ENCODE assay signal across 9 cellular contexts in the genomic region with DNA sequence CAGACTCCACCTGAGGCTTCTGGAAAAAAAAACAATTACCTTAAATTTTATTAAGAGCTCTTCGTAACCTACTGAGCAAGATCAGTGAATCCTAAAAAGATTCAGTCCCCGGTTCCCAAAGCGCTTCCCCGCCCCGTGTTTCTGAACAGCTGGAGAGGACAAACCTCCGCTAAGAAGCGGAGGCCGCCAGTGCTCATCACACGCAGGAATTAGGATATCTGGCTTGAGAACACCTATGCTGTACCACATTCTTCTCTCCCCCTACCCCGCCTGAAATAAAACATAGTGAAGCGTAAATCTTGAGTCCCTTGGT. TPM values are rescaled to one million over a fixed set of nuclear protein-coding genes. Genes with fewer than 3 reads are reported as not detected.
DNase-seq lines count a peak whose midpoint lies in the region; ATAC-seq, FAIRE-seq and TF ChIP-seq lines count a peak whose summit lies in the region.
"Had no signal": no experiment of that assay in that cellular context is flagged by ENCODE, and none has a peak within 500 bp of the region (broad histone marks: within the 10 kb centered on the region; RNA-seq: fewer than 3 reads in every experiment).

No MANE protein-coding gene starts in this region.

- TF ChIP-seq CTCF in A549 (IDR thresholded peaks at IDR 0.05) (no peak), GM23338 (conservative IDR thresholded peaks at IDR 0.05; ENCODE audit: low read depth in 2 of 2) (no peak)

- H3K4me1 Mint-ChIP-seq in GM23338: peaks cover 26% of the 10 kb centered on the region
- peaks cover 19% of the 10 kb centered on the region for H3K4me1 Mint-ChIP-seq in activated T-helper 1 cell treated with anti-CD3 and anti-CD28 coated beads, Interleukin-12 subunit alpha, Interleukin-12 subunit beta, Interleukin-2, Interleukin-4 antibody, amounts not matched to agents 30 ng/mL and 10 ng/mL and 1 ng/mL, durations not matched to agents 14 hours and 24 hours and 36 hours (ENCODE audit: low read depth)
- H3K4me1 Mint-ChIP-seq in stimulated activated effector memory CD8-positive, alpha-beta T cell treated with anti-CD3 and anti-CD28 coated beads, Interleukin-12 subunit alpha, Interleukin-12 subunit beta, amount 100 ng/mL, for 72 hours: peaks cover 17% of the 10 kb centered on the region

- POLR2A ChIA-PET in A549 (lab: Yijun Ruan, JAX): interaction anchor here (1.0 kb wide), 1 partner anchor 82 kb away, joined by 3 read pairs; no protein-coding TSS in a partner anchor

- CTCF ChIA-PET in A549 (lab: Yijun Ruan, JAX): interaction anchor here (0.8 to 1.0 kb wide), 2 partner anchors 31 to 42 kb away, joined by 5 to 6 read pairs; no protein-coding TSS in a partner anchor

- no peak for TF ChIP-seq POLR2A in A549 (IDR thresholded peaks at IDR 0.05; ENCODE audit: low read length)

- no peaks in the 10 kb centered on the region for H3K9me2 ChIP-seq in GM23338 (ENCODE audit: insufficient read depth)

- FAIRE-seq in A549 (lab: Jason Lieb, UNC): no peak
- FAIRE-seq: islet of Langerhans had no signal

- peaks cover 17% of the 10 kb centered on the region for H4K20me1 ChIP-seq in GM23338 (replicated peaks; ENCODE audit: insufficient read depth)

- DNase-seq in A549 (ENCODE audit: low read depth in 1 of 2, low spot score in 1 of 2): peak in 1 of 2 experiments; percentile 56
- no peak for DNase-seq in GM23338 (ENCODE audit: low spot score)
- DNase-seq in activated T-helper 1 cell treated with anti-CD3 and anti-CD28 coated beads, Interleukin-12 subunit alpha, Interleukin-12 subunit beta, Interleukin-2, Interleukin-4 antibody, amounts not matched to agents 30 ng/mL and 10 ng/mL and 1 ng/mL, durations not matched to agents 14 hours and 24 hours and 36 hours (ENCODE audit: low spot score): no peak
- DNase-seq in iPS DF 6.9 (ENCODE audit: low read depth, low spot score): no peak
- no peak for DNase-seq in stimulated activated effector memory CD8-positive, alpha-beta T cell treated with anti-CD3 and anti-CD28 coated beads, Interleukin-12 subunit alpha, Interleukin-12 subunit beta, amount 100 ng/mL, for 72 hours (ENCODE audit: low spot score in 2 of 2)
- no peak for DNase-seq in NCI-H187 (lab: John Stamatoyannopoulos, UW)

- peaks cover 14% of the 10 kb centered on the region for H3K36me3 Mint-ChIP-seq in GM23338 (ENCODE audit: low read depth)
- no peaks in the 10 kb centered on the region for H3K36me3 Mint-ChIP-seq in activated T-helper 1 cell treated with anti-CD3 and anti-CD28 coated beads, Interleukin-12 subunit alpha, Interleukin-12 subunit beta, Interleukin-2, Interleukin-4 antibody, amounts not matched to agents 30 ng/mL and 10 ng/mL and 1 ng/mL, durations not matched to agents 14 hours and 24 hours and 36 hours (ENCODE audit: low read depth)
- peaks cover 35% of the 10 kb centered on the region for H3K36me3 Mint-ChIP-seq in stimulated activated effector memory CD8-positive, alpha-beta T cell treated with anti-CD3 and anti-CD28 coated beads, Interleukin-12 subunit alpha, Interleukin-12 subunit beta, amount 100 ng/mL, for 72 hours

- H3K4me1 ChIP-seq in A549: peaks cover 13% of the 10 kb centered on the region
- H3K4me1 ChIP-seq in GM23338 (ENCODE audit: insufficient read depth): peaks cover 29% of the 10 kb centered on the region
- no peaks in the 10 kb centered on the region for H3K4me1 ChIP-seq in iPS DF 6.9 (ENCODE audit: control insufficient read depth, insufficient read depth, low read length)

- H3K27me3 Mint-ChIP-seq in GM23338 (ENCODE audit: insufficient read depth, low read depth, poor library complexity): peaks cover 10% of the 10 kb centered on the region
- no peaks in the 10 kb centered on the region for H3K27me3 Mint-ChIP-seq in activated T-helper 1 cell treated with anti-CD3 and anti-CD28 coated beads, Interleukin-12 subunit alpha, Interleukin-12 subunit beta, Interleukin-2, Interleukin-4 antibody, amounts not matched to agents 30 ng/mL and 10 ng/mL and 1 ng/mL, durations not matched to agents 14 hours and 24 hours and 36 hours (ENCODE audit: insufficient read depth)

- peaks cover 65% of the 10 kb centered on the region for H3K79me2 ChIP-seq in GM23338 (replicated peaks; ENCODE audit: insufficient read depth)

- peak overlapping the region; percentile 39 for H2AFZ ChIP-seq in GM23338

- H3F3A ChIP-seq in GM23338 (replicated peaks; ENCODE audit: low read depth): peaks cover 6% of the 10 kb centered on the region; the same call in 1 of the 2 replicates

- TF ChIP-seq RAD21 in A549 (conservative IDR thresholded peaks at IDR 0.05 in 1 of 2, IDR thresholded peaks at IDR 0.05 in 1 of 2): no peak

- peak; percentile 56 to 58 for ATAC-seq in A549
- no peak for ATAC-seq in GM23338
- ATAC-seq in stimulated activated effector memory CD8-positive, alpha-beta T cell treated with anti-CD3 and anti-CD28 coated beads, Interleukin-12 subunit alpha, Interleukin-12 subunit beta, amount 100 ng/mL, for 72 hours: no peak
- ATAC-seq in HG03460 (IDR thresholded peaks at IDR 0.05; ENCODE audit: unreplicated experiment): no peak
- no peak for ATAC-seq in GM18517 (IDR thresholded peaks at IDR 0.05; ENCODE audit: unreplicated experiment)

- H3K27ac ChIP-seq in A549 (peak overlapping the region; percentile 82 to 94), GM23338 (ENCODE audit: low read depth) (peak overlapping the region; percentile 82), iPS DF 6.9 (ENCODE audit: low read length) (no peak overlapping the region)

- no peaks in the 10 kb centered on the region for H3K27me3 ChIP-seq in GM23338 (ENCODE audit: insufficient read depth)
- no peaks in the 10 kb centered on the region for H3K27me3 ChIP-seq in iPS DF 6.9 (ENCODE audit: control insufficient read depth, insufficient read depth, low read length)

- peak overlapping the region; percentile 89 for H3K27ac Mint-ChIP-seq in GM23338
- H3K27ac Mint-ChIP-seq in activated T-helper 1 cell treated with anti-CD3 and anti-CD28 coated beads, Interleukin-12 subunit alpha, Interleukin-12 subunit beta, Interleukin-2, Interleukin-4 antibody, amounts not matched to agents 30 ng/mL and 10 ng/mL and 1 ng/mL, durations not matched to agents 14 hours and 24 hours and 36 hours: peak overlapping the region; percentile 91
- peak overlapping the region; percentile 98 for H3K27ac Mint-ChIP-seq in stimulated activated effector memory CD8-positive, alpha-beta T cell treated with anti-CD3 and anti-CD28 coated beads, Interleukin-12 subunit alpha, Interleukin-12 subunit beta, amount 100 ng/mL, for 72 hours

- no peak for TF ChIP-seq EP300 in A549 (IDR thresholded peaks at IDR 0.05)

- no peaks in the 10 kb centered on the region for H3K36me3 ChIP-seq in GM23338 (ENCODE audit: insufficient read depth)
- H3K36me3 ChIP-seq in iPS DF 6.9 (ENCODE audit: control insufficient read depth, insufficient read depth, low read length): no peaks in the 10 kb centered on the region

- H3K9me3 ChIP-seq in A549 (no peaks in the 10 kb centered on the region), iPS DF 6.9 (ENCODE audit: control insufficient read depth, insufficient read depth, low read length) (no peaks in the 10 kb centered on the region)

- peak overlapping the region; percentile 81 for H3K4me2 ChIP-seq in A549
- H3K4me2 ChIP-seq in GM23338: peak overlapping the region; percentile 89

- peak overlapping the region; percentile 95 for H3K4me3 Mint-ChIP-seq in GM23338
- peak overlapping the region; percentile 94 for H3K4me3 Mint-ChIP-seq in activated T-helper 1 cell treated with anti-CD3 and anti-CD28 coated beads, Interleukin-12 subunit alpha, Interleukin-12 subunit beta, Interleukin-2, Interleukin-4 antibody, amounts not matched to agents 30 ng/mL and 10 ng/mL and 1 ng/mL, durations not matched to agents 14 hours and 24 hours and 36 hours
- H3K4me3 Mint-ChIP-seq in stimulated activated effector memory CD8-positive, alpha-beta T cell treated with anti-CD3 and anti-CD28 coated beads, Interleukin-12 subunit alpha, Interleukin-12 subunit beta, amount 100 ng/mL, for 72 hours: peak overlapping the region; percentile 97

- H3K9me3 Mint-ChIP-seq in GM23338: no peaks in the 10 kb centered on the region
- H3K9me3 Mint-ChIP-seq in activated T-helper 1 cell treated with anti-CD3 and anti-CD28 coated beads, Interleukin-12 subunit alpha, Interleukin-12 subunit beta, Interleukin-2, Interleukin-4 antibody, amounts not matched to agents 30 ng/mL and 10 ng/mL and 1 ng/mL, durations not matched to agents 14 hours and 24 hours and 36 hours: no peaks in the 10 kb centered on the region
- H3K9me3 Mint-ChIP-seq in stimulated activated effector memory CD8-positive, alpha-beta T cell treated with anti-CD3 and anti-CD28 coated beads, Interleukin-12 subunit alpha, Interleukin-12 subunit beta, amount 100 ng/mL, for 72 hours: no peaks in the 10 kb centered on the region

- H3K4me3 ChIP-seq in A549 (peak overlapping the region; percentile 95), GM23338 (peak overlapping the region; percentile 65), iPS DF 6.9 (ENCODE audit: low read length) (peak overlapping the region; percentile 68)

- intact Hi-C loops in activated T-helper 1 cell treated with anti-CD3 and anti-CD28 coated beads, Interleukin-12 subunit alpha, Interleukin-12 subunit beta, Interleukin-2, Interleukin-4 antibody, amounts not matched to agents 30 ng/mL and 10 ng/mL and 1 ng/mL, durations not matched to agents 14 hours and 24 hours and 36 hours (cut with micrococcal nuclease): loop anchor here (1.0 to 5.0 kb wide), 13 partner anchors 45 to 1424 kb away; a partner anchor contains a TSS

- 1% methylated on average over 11 of the region's 11 CpGs for WGBS in A549 (ENCODE audit: missing lambda C conversion rate)
- WGBS in iPS DF 6.9 (ENCODE audit: insufficient coverage, insufficient read length): no CpG with 5 or more reads among the region's 11 CpGs

RNA-seq across cellular contexts. Expression of a gene that starts 0.8 kb away (rescaled TPM):
- 17.6 and 20.6 TPM in 2 replicates for polyA plus RNA-seq in A549 (2011; rRNA removed)
- 13.3 and 15.1 TPM in 2 replicates for polyA plus RNA-seq in A549 (2012; cell fraction: cytosol; rRNA removed)
- 14.8 and 18.4 TPM in 2 replicates for polyA plus RNA-seq in A549 (2012; cell fraction: nucleus; rRNA removed)
- polyA plus RNA-seq in A549 (2017; fragmentation: RNase III; extraction: RNeasy Plus Mini Kit Qiagen cat#74134 plus additional on column Dnase treatment): 19.5 to 21.6 TPM (median 20.4 TPM) in 3 replicates
- polyA minus RNA-seq in A549 (2011; rRNA and poly(A)+ RNA removed): 29.8 and 33.4 TPM in 2 replicates
- total RNA-seq in GM23338 (2014; rRNA removed; shearing (Covaris generic)): 21.0 and 24.6 TPM in 2 replicates
- 17.0 and 17.9 TPM in 2 replicates for polyA plus RNA-seq in GM23338 (2016; fragmentation: Nextera tagmentation; extraction: Ambion mirVana)
- total RNA-seq in activated T-helper 1 cell treated with anti-CD3 and anti-CD28 coated beads, Interleukin-12 subunit alpha, Interleukin-12 subunit beta, Interleukin-2, Interleukin-4 antibody, amounts not matched to agents 30 ng/mL and 10 ng/mL and 1 ng/mL, durations not matched to agents 14 hours and 24 hours and 36 hours: 33.9 and 34.2 TPM in 2 replicates

RNA-seq across cellular contexts. Expression of a gene that starts 52.0 kb away (rescaled TPM):
- polyA plus RNA-seq in A549 (2011; rRNA removed): 944 and 1,087 TPM in 2 replicates
- 384 and 510 TPM in 2 replicates for polyA plus RNA-seq in A549 (2012; cell fraction: cytosol; rRNA removed)
- 279 and 366 TPM in 2 replicates for polyA plus RNA-seq in A549 (2012; cell fraction: nucleus; rRNA removed)
- 1,680 to 2,326 TPM (median 1,864 TPM) in 3 replicates for polyA plus RNA-seq in A549 (2017; fragmentation: RNase III; extraction: RNeasy Plus Mini Kit Qiagen cat#74134 plus additional on column Dnase treatment)
- polyA minus RNA-seq in A549 (2011; rRNA and poly(A)+ RNA removed): 429 and 465 TPM in 2 replicates
- 1,401 and 1,576 TPM in 2 replicates for total RNA-seq in GM23338 (2014; rRNA removed; shearing (Covaris generic))
- polyA plus RNA-seq in GM23338 (2016; fragmentation: Nextera tagmentation; extraction: Ambion mirVana): 1,677 and 2,107 TPM in 2 replicates
- 993 and 995 TPM in 2 replicates for total RNA-seq in activated T-helper 1 cell treated with anti-CD3 and anti-CD28 coated beads, Interleukin-12 subunit alpha, Interleukin-12 subunit beta, Interleukin-2, Interleukin-4 antibody, amounts not matched to agents 30 ng/mL and 10 ng/mL and 1 ng/mL, durations not matched to agents 14 hours and 24 hours and 36 hours

Comparison
In these comparisons a context has a peak if more than half of its experiments do, and no peak if none do; other contexts are left out.
1. ATAC-seq: peak in A549 (2 of 2); none in GM23338 (single experiment), stimulated activated effector memory CD8-positive, alpha-beta T cell treated with anti-CD3 and anti-CD28 coated beads, Interleukin-12 subunit alpha, Interleukin-12 subunit beta, amount 100 ng/mL, for 72 hours (single experiment), HG03460 (single experiment) and GM18517 (single experiment).
2. Peak in every context shown above with its lines, with median percentiles within 50 percentile points of each other: H3K4me3 ChIP-seq, H3K27ac Mint-ChIP-seq and H3K4me3 Mint-ChIP-seq.